Comparison of ENCODE assay signal across 12 cellular contexts in genomic region chr1:88141499-88142074, GRCh38.
DNase-seq lines count a peak whose midpoint lies in the region; ATAC-seq, FAIRE-seq and TF ChIP-seq lines count a peak whose summit lies in the region.
"Had no signal": no experiment of that assay in that cellular context is flagged by ENCODE, and none has a peak within 500 bp of the region (broad histone marks: within the 10 kb centered on the region; RNA-seq: fewer than 3 reads in every experiment).

No MANE protein-coding gene starts in this region.

- TF ChIP-seq POLR2A in H1 (IDR thresholded peaks at IDR 0.05; ENCODE audit: control extremely low read depth in 1 of 2, low read depth in 2 of 2, low read length in 2 of 2) = no peak

- H3K36me3 ChIP-seq in H1 (ENCODE audit: control insufficient read depth in 2 of 4, insufficient read depth in 4 of 4, low read length in 3 of 4) = no peaks in the 10 kb centered on the region
- H3K36me3 ChIP-seq: thoracic aorta had no signal

- no peak overlapping the region for H3K23ac ChIP-seq in H1 (ENCODE audit: insufficient read length)

- WGBS in H1 (ENCODE audit: extremely low coverage in 1 of 2, insufficient coverage in 1 of 2, insufficient read length in 1 of 2, insufficient replicate concordance in 2 of 2, low coverage in 1 of 2, low lambda C conversion rate in 2 of 2, missing lambda C conversion rate in 1 of 2), 2 experiments = 73% methylated on average over 6 of the region's 6 CpGs; no CpG with 5 or more reads in 1 of the 2 experiments

- CTCF ChIA-PET in H1 (lab: Charles Lee; ENCODE audit: partially characterized antibody) = no interaction called here

- peaks cover 0 to 9% (median 0%) of the 10 kb centered on the region in 4 experiments; a peak in 1 of 7 replicates for H3K4me1 ChIP-seq in H1 (replicated peaks in 1 of 4; ENCODE audit: control insufficient read depth in 3 of 4, insufficient read depth in 4 of 4, low read length in 3 of 4)

- TF ChIP-seq RAD21 in H1 (IDR thresholded peaks at IDR 0.05 in 1 of 2, conservative IDR thresholded peaks at IDR 0.05 in 1 of 2; ENCODE audit: low read depth in 2 of 2, low read length in 2 of 2) = no peak

- H3K9me3 ChIP-seq in H1 (ENCODE audit: insufficient read depth in 2 of 2, low read depth in 1 of 2, low read length in 1 of 2) = no peaks in the 10 kb centered on the region
- H3K9me3 ChIP-seq: thoracic aorta had no signal

- no peaks in the 10 kb centered on the region for H3K23me2 ChIP-seq in H1 (ENCODE audit: low read depth, low read length)

- H3K79me2 ChIP-seq in H1 (ENCODE audit: control insufficient read depth in 1 of 2, insufficient read depth in 2 of 2, low read length in 2 of 2) = no peaks in the 10 kb centered on the region

- H3K27ac ChIP-seq in H1 (ENCODE audit: low read depth, low read length) = no peak overlapping the region
- H3K27ac ChIP-seq: epithelial cell of prostate, thoracic aorta had no signal

- H3K9ac ChIP-seq in H1 (replicated peaks in 1 of 4; ENCODE audit: extremely low read depth in 1 of 4, low read depth in 3 of 4, low read length in 3 of 4) = no peak overlapping the region

- no peak overlapping the region for H2BK120ac ChIP-seq in H1 (replicated peaks; ENCODE audit: low read depth, low read length)

- peaks cover 4% of the 10 kb centered on the region for H3K27me3 Mint-ChIP-seq in activated naive CD8-positive, alpha-beta T cell treated with anti-CD3 and anti-CD28 coated beads, Interleukin-2, amount 10 ng/mL, durations not matched to agents 7 days and 5 days
- H3K27me3 Mint-ChIP-seq in activated naive CD8-positive, alpha-beta T cell treated with anti-CD3 and anti-CD28 coated beads for 36 hours = peaks cover 15% of the 10 kb centered on the region

- DNase-seq in activated naive CD8-positive, alpha-beta T cell treated with anti-CD3 and anti-CD28 coated beads, Interleukin-2, amount 10 ng/mL, durations not matched to agents 7 days and 5 days = no peak
- no peak for DNase-seq in activated naive CD8-positive, alpha-beta T cell treated with anti-CD3 and anti-CD28 coated beads for 36 hours
- DNase-seq in H1 (ENCODE audit: low read depth in 1 of 2, low spot score in 2 of 2) (no peak), SIG-M5 (lab: John Stamatoyannopoulos, UW) (no peak), D341Med (ENCODE audit: low spot score) (no peak), D721Med (ENCODE audit: insufficient read length, low spot score) (no peak)
- DNase-seq: NCI-H1105 had no signal

- H3K56ac ChIP-seq in H1 (replicated peaks; ENCODE audit: insufficient read length, low read depth, low read length) = no peak overlapping the region

- FAIRE-seq in H1 (lab: Jason Lieb, UNC) (no peak), D721Med (lab: Jason Lieb, UNC) (no peak)
- FAIRE-seq: TTC549 had no signal

- no peak overlapping the region for H2BK12ac ChIP-seq in H1 (ENCODE audit: low read depth, low read length)

- no peak overlapping the region for H2BK15ac ChIP-seq in H1 (ENCODE audit: low read length)

- peak overlapping the region; percentile 54 for H3K4me3 Mint-ChIP-seq in activated naive CD8-positive, alpha-beta T cell treated with anti-CD3 and anti-CD28 coated beads, Interleukin-2, amount 10 ng/mL, durations not matched to agents 7 days and 5 days
- no peak overlapping the region for H3K4me3 Mint-ChIP-seq in activated naive CD8-positive, alpha-beta T cell treated with anti-CD3 and anti-CD28 coated beads for 36 hours

- no peaks in the 10 kb centered on the region for H3K36me3 Mint-ChIP-seq in activated naive CD8-positive, alpha-beta T cell treated with anti-CD3 and anti-CD28 coated beads, Interleukin-2, amount 10 ng/mL, durations not matched to agents 7 days and 5 days
- H3K36me3 Mint-ChIP-seq in activated naive CD8-positive, alpha-beta T cell treated with anti-CD3 and anti-CD28 coated beads for 36 hours = no peaks in the 10 kb centered on the region

- no peak overlapping the region for H2AK5ac ChIP-seq in H1 (ENCODE audit: low read depth, low read length)

- no peak overlapping the region for H3K18ac ChIP-seq in H1 (ENCODE audit: extremely low read depth, low read length)

- ATAC-seq in activated naive CD8-positive, alpha-beta T cell treated with anti-CD3 and anti-CD28 coated beads, Interleukin-2, amount 10 ng/mL, durations not matched to agents 7 days and 5 days (ENCODE audit: low read depth) = no peak
- ATAC-seq in HG03520 (IDR thresholded peaks at IDR 0.05; ENCODE audit: unreplicated experiment) = peak; percentile 55
- ATAC-seq in HG03139 (IDR thresholded peaks at IDR 0.05; ENCODE audit: unreplicated experiment) = no peak

- no peak overlapping the region for H3K14ac ChIP-seq in H1 (ENCODE audit: insufficient read length)

- H3K4me1 Mint-ChIP-seq in activated naive CD8-positive, alpha-beta T cell treated with anti-CD3 and anti-CD28 coated beads, Interleukin-2, amount 10 ng/mL, durations not matched to agents 7 days and 5 days = peaks cover 3% of the 10 kb centered on the region
- peaks cover 4% of the 10 kb centered on the region for H3K4me1 Mint-ChIP-seq in activated naive CD8-positive, alpha-beta T cell treated with anti-CD3 and anti-CD28 coated beads for 36 hours

- H3K79me1 ChIP-seq in H1 (ENCODE audit: low read depth, low read length) = no peaks in the 10 kb centered on the region

- H4K20me1 ChIP-seq in H1 (replicated peaks in 1 of 2; ENCODE audit: control insufficient read depth in 1 of 2, insufficient read depth in 2 of 2, low read length in 2 of 2) = no peaks in the 10 kb centered on the region

- TF ChIP-seq EP300 in H1 (IDR thresholded peaks at IDR 0.05; ENCODE audit: borderline replicate concordance in 1 of 2, low read depth in 2 of 2, low read length in 2 of 2) = no peak

- TF ChIP-seq CTCF in H1 (IDR thresholded peaks at IDR 0.05; ENCODE audit: control extremely low read depth in 1 of 3, insufficient read depth in 1 of 3, low read depth in 1 of 3, low read length in 3 of 3) (no peak), D721Med (IDR thresholded peaks at IDR 0.05; ENCODE audit: insufficient read depth, missing control alignments) (no peak)

- POLR2A ChIA-PET in activated naive CD8-positive, alpha-beta T cell treated with anti-CD3 and anti-CD28 coated beads, Interleukin-2, amount 10 ng/mL, durations not matched to agents 7 days and 5 days (lab: Charles Lee) = interaction anchor here (0.6 kb wide), 1 partner anchor 639 kb away, joined by 3 read pairs; no protein-coding TSS in a partner anchor
- POLR2A ChIA-PET in H1 (lab: Charles Lee; ENCODE audit: partially characterized antibody) = no interaction called here

- H2AFZ ChIP-seq in H1 (ENCODE audit: low read length) = peak overlapping the region; percentile 70; the same call in 1 of the 2 replicates

- H3K4ac ChIP-seq in H1 (replicated peaks; ENCODE audit: insufficient read length, low read depth, low read length) = no peak overlapping the region

- no peak overlapping the region for H2BK5ac ChIP-seq in H1 (ENCODE audit: low read depth, low read length)

- H3K4me3 ChIP-seq in H1 (ENCODE audit: extremely low read depth in 1 of 4, insufficient read depth in 2 of 4, low read depth in 3 of 4, low read length in 4 of 4) = no peak overlapping the region
- H3K4me3 ChIP-seq: thoracic aorta had no signal

- H3K9me3 Mint-ChIP-seq in activated naive CD8-positive, alpha-beta T cell treated with anti-CD3 and anti-CD28 coated beads, Interleukin-2, amount 10 ng/mL, durations not matched to agents 7 days and 5 days = no peaks in the 10 kb centered on the region
- H3K9me3 Mint-ChIP-seq in activated naive CD8-positive, alpha-beta T cell treated with anti-CD3 and anti-CD28 coated beads for 36 hours = no peaks in the 10 kb centered on the region

- no peaks in the 10 kb centered on the region for H3K27me3 ChIP-seq in H1 (replicated peaks in 1 of 4; ENCODE audit: control insufficient read depth in 3 of 4, extremely low read depth in 1 of 4, insufficient read depth in 3 of 4, low read length in 3 of 4)

- H3K27ac Mint-ChIP-seq in activated naive CD8-positive, alpha-beta T cell treated with anti-CD3 and anti-CD28 coated beads, Interleukin-2, amount 10 ng/mL, durations not matched to agents 7 days and 5 days = no peak overlapping the region
- no peak overlapping the region for H3K27ac Mint-ChIP-seq in activated naive CD8-positive, alpha-beta T cell treated with anti-CD3 and anti-CD28 coated beads for 36 hours

- peak overlapping the region; percentile 1 for H4K5ac ChIP-seq in H1 (ENCODE audit: insufficient read length, low read depth, low read length)

- H4K8ac ChIP-seq in H1 (ENCODE audit: extremely low read depth, insufficient read depth, low read length) = no peak overlapping the region

- no peak overlapping the region for H2BK20ac ChIP-seq in H1 (ENCODE audit: low read length)

- H3K4me2 ChIP-seq in H1 (ENCODE audit: insufficient read depth in 1 of 2, low read depth in 2 of 2, low read length in 2 of 2) = no peak overlapping the region

- H4K91ac ChIP-seq in H1 (replicated peaks; ENCODE audit: insufficient read length, low read length) = no peak overlapping the region

TF ChIP-seq in H1, 55 proteins besides CTCF, POLR2A, EP300 and RAD21 (continues in another document):
- TF ChIP-seq JUND (IDR thresholded peaks at IDR 0.05; ENCODE audit: low read length) (no peak), KDM5A (IDR thresholded peaks at IDR 0.05; ENCODE audit: low read length) (no peak), YY1 (IDR thresholded peaks at IDR 0.05; ENCODE audit: low read depth, low read length) (no peak), HDAC2 (IDR thresholded peaks at IDR 0.05; ENCODE audit: borderline replicate concordance in 1 of 2, low read depth in 2 of 2, low read length in 2 of 2) (no peak), FOSL1 (IDR thresholded peaks at IDR 0.05; ENCODE audit: insufficient read depth, low read depth, low read length) (no peak), CEBPB (IDR thresholded peaks at IDR 0.05; ENCODE audit: low read depth, low read length) (no peak), BACH1 (IDR thresholded peaks at IDR 0.05; ENCODE audit: low read length) (no peak), TBP (IDR thresholded peaks at IDR 0.05; ENCODE audit: low read depth, low read length) (no peak), ZNF274 (IDR thresholded peaks at IDR 0.05; ENCODE audit: borderline replicate concordance, extremely low read depth, low read length) (no peak), ATF2 (IDR thresholded peaks at IDR 0.05; ENCODE audit: low read length) (no peak)
